Comparison of ENCODE assay signal across 19 cellular contexts in genomic region chr19:33220115-33220514, GRCh38. TPM values are rescaled to one million over a fixed set of nuclear protein-coding genes. Genes with fewer than 3 reads are reported as not detected.
A peak's percentile ranks its signal among the peaks of the same experiment; 100 is the strongest.
DNase-seq lines count a peak whose midpoint lies in the region; ATAC-seq and TF ChIP-seq lines count a peak whose summit lies in the region.
"Had no signal": no experiment of that assay in that cellular context is flagged by ENCODE, and none has a peak within 500 bp of the region (broad histone marks: within the 10 kb centered on the region; RNA-seq: fewer than 3 reads in every experiment).

No MANE protein-coding gene starts in this region.

- H2BK5ac ChIP-seq in neuronal stem cell (ENCODE audit: low read length): no peak overlapping the region

- DNase-seq in right cardiac atrium (peak in 2 of 3 donors; percentile 16 to 19), left ventricle myocardium superior (no peak), MV-4-11 (lab: John Stamatoyannopoulos, UW) (peak; percentile 35), neuronal stem cell (ENCODE audit: low spot score) (no peak), neural progenitor cell (ENCODE audit: low spot score) (no peak)
- DNase-seq: Calu3; CD4-positive, alpha-beta memory T cell; COR-L47; DMS53; DMS79 treated with DMSO at 0.1 percent for 48 hours; GF-D8; GM23248; HFFc6 had no signal

- no peaks in the 10 kb centered on the region for H3K9me3 Mint-ChIP-seq in neural progenitor cell
- H3K9me3 Mint-ChIP-seq: CD4-positive, alpha-beta memory T cell; HFFc6 had no signal

- H3K9ac ChIP-seq in neuronal stem cell (ENCODE audit: low read depth, low read length, poor library complexity) (no peak overlapping the region), neural progenitor cell (no peak overlapping the region)
- H3K9ac ChIP-seq: GM23248 had no signal

- TF ChIP-seq CTCF in neural progenitor cell (IDR thresholded peaks at IDR 0.05): no peak

- H3K18ac ChIP-seq in neuronal stem cell (ENCODE audit: low read length): peak overlapping the region; percentile 63

- intact Hi-C loops in right cardiac atrium (cut with DNase I) (no loop called here), left ventricle myocardium superior (cut with micrococcal nuclease) (no loop called here)

- no peaks in the 10 kb centered on the region for H3K79me1 ChIP-seq in neuronal stem cell (ENCODE audit: low read depth, low read length)

- peak overlapping the region; percentile 95 for H2BK15ac ChIP-seq in neuronal stem cell (ENCODE audit: low read length)

- no peak overlapping the region for H4K8ac ChIP-seq in neuronal stem cell (ENCODE audit: low read depth, low read length)

- no peaks in the 10 kb centered on the region for H3K79me2 ChIP-seq in neural progenitor cell (ENCODE audit: low read depth)

- peak overlapping the region; percentile 13 for H3K23ac ChIP-seq in neuronal stem cell (ENCODE audit: low read depth, low read length, poor library complexity)

- ATAC-seq in right cardiac atrium (no peak), left ventricle myocardium superior (no peak), GM18505 (IDR thresholded peaks at IDR 0.05; ENCODE audit: unreplicated experiment) (no peak)

- no peak overlapping the region for H3K4me3 Mint-ChIP-seq in neural progenitor cell
- H3K4me3 Mint-ChIP-seq: CD4-positive, alpha-beta memory T cell; H9; HFFc6 had no signal

- no peak for TF ChIP-seq POLR2A in GM18505 (IDR thresholded peaks at IDR 0.05; ENCODE audit: borderline replicate concordance, extremely low read depth, insufficient read depth, insufficient read length)

- H3K27me3 Mint-ChIP-seq in neural progenitor cell (ENCODE audit: insufficient read depth, low read depth): peaks cover 24% of the 10 kb centered on the region

- H2AFZ ChIP-seq in neuronal stem cell (ENCODE audit: low read length) (no peak overlapping the region), neural progenitor cell (replicated peaks) (no peak overlapping the region)
- H2AFZ ChIP-seq: GM23248 had no signal

- peak overlapping the region; percentile 4 for H2BK12ac ChIP-seq in neuronal stem cell (ENCODE audit: low read length)

- H3K36me3 Mint-ChIP-seq in neural progenitor cell: peaks cover 2% of the 10 kb centered on the region
- H3K36me3 Mint-ChIP-seq: CD4-positive, alpha-beta memory T cell had no signal

- H3K4me1 ChIP-seq in right cardiac atrium (ENCODE audit: control insufficient read depth, insufficient read depth, low read length) (no peaks in the 10 kb centered on the region), neuronal stem cell (ENCODE audit: control insufficient read depth in 2 of 2, insufficient read depth in 1 of 2, low read depth in 1 of 2, low read length in 2 of 2) (peaks cover 0 to 16% of the 10 kb centered on the region in 2 donors), neural progenitor cell (peaks cover 11% of the 10 kb centered on the region)

- H3F3A ChIP-seq in neural progenitor cell (ENCODE audit: low read depth): peaks cover 3% of the 10 kb centered on the region

- no peak overlapping the region for H3K14ac ChIP-seq in neuronal stem cell (ENCODE audit: low read length)

- no peak overlapping the region for H3K27ac Mint-ChIP-seq in neural progenitor cell
- H3K27ac Mint-ChIP-seq: H9, HFFc6 had no signal

- H3K27ac ChIP-seq in right cardiac atrium (ENCODE audit: low read length) (no peak overlapping the region), neuronal stem cell (replicated peaks; ENCODE audit: low read length) (no peak overlapping the region), neural progenitor cell (no peak overlapping the region)
- H3K27ac ChIP-seq: GM23248 had no signal

- peak overlapping the region; percentile 86 for H2AK5ac ChIP-seq in neuronal stem cell (ENCODE audit: low read depth, low read length)

- H2BK120ac ChIP-seq in neuronal stem cell (ENCODE audit: low read depth, low read length): no peak overlapping the region

- H4K20me1 ChIP-seq in neural progenitor cell (ENCODE audit: low read depth): no peaks in the 10 kb centered on the region

- no peaks in the 10 kb centered on the region for H3K36me3 ChIP-seq in neuronal stem cell (replicated peaks in 1 of 2; ENCODE audit: control insufficient read depth in 2 of 2, insufficient read depth in 2 of 2, low read length in 2 of 2)
- H3K36me3 ChIP-seq in neural progenitor cell: no peaks in the 10 kb centered on the region

- no peak overlapping the region for H3K4ac ChIP-seq in neuronal stem cell (ENCODE audit: low read length)

- peaks cover 11% of the 10 kb centered on the region for H3K4me1 Mint-ChIP-seq in neural progenitor cell

- 86% methylated on average over 18 of the region's 18 CpGs for WGBS in right cardiac atrium
- no CpG with 5 or more reads among the region's 18 CpGs for WGBS in neuronal stem cell (ENCODE audit: extremely low coverage in 2 of 2, insufficient read length in 2 of 2, insufficient replicate concordance in 1 of 2), 2 donors

- no peak overlapping the region for H3K4me3 ChIP-seq in right cardiac atrium (ENCODE audit: low read length)
- no peak overlapping the region for H3K4me3 ChIP-seq in neuronal stem cell (ENCODE audit: low read length in 2 of 2)
- no peak overlapping the region for H3K4me3 ChIP-seq in neural progenitor cell
- H3K4me3 ChIP-seq: GM23248 had no signal

- H3K27me3 ChIP-seq in right cardiac atrium (ENCODE audit: control insufficient read depth, insufficient read depth): no peaks in the 10 kb centered on the region
- peaks cover 2 to 48% (median 15%) of the 10 kb centered on the region in 3 experiments for H3K27me3 ChIP-seq in neuronal stem cell (ENCODE audit: control insufficient read depth in 3 of 3, insufficient read depth in 3 of 3, low read depth in 1 of 3, low read length in 3 of 3)
- peaks cover 27% of the 10 kb centered on the region for H3K27me3 ChIP-seq in neural progenitor cell

- no peak overlapping the region for H3K4me2 ChIP-seq in neuronal stem cell (ENCODE audit: insufficient read depth, low read length, poor library complexity, severe bottlenecking)
- no peak overlapping the region for H3K4me2 ChIP-seq in neural progenitor cell

- H3K9me3 ChIP-seq in right cardiac atrium (ENCODE audit: control insufficient read depth, low read length) (no peaks in the 10 kb centered on the region), neuronal stem cell (replicated peaks in 1 of 2; ENCODE audit: control insufficient read depth in 2 of 2, insufficient read depth in 1 of 2, low read depth in 1 of 2, low read length in 2 of 2) (no peaks in the 10 kb centered on the region), neural progenitor cell (ENCODE audit: low read depth) (no peaks in the 10 kb centered on the region)

- H4K91ac ChIP-seq in neuronal stem cell (ENCODE audit: low read depth, low read length, poor library complexity): peak overlapping the region; percentile 50

RNA-seq across cellular contexts. Expression of gene SLC7A10, which starts 5.5 kb away (rescaled TPM):
- total RNA-seq in right cardiac atrium (not detected), left ventricle myocardium superior (not detected), neural progenitor cell (ENCODE audit: low replicate concordance) (0.79 and 0.81 TPM in 2 replicates)
- 0.70 TPM for polyA plus RNA-seq in right cardiac atrium
- polyA plus RNA-seq in neuronal stem cell (2013, experiment 1 of 2): 1.1 TPM
- polyA plus RNA-seq in neuronal stem cell (2013, experiment 2 of 2): 0.97 TPM
- total RNA-seq: Calu3; CD4-positive, alpha-beta memory T cell; Daoy; G401; GM23248; H4; HFFc6 had no signal
- polyA plus RNA-seq: BJ; CD4-positive, alpha-beta memory T cell; GM23248 had no signal

RNA-seq across cellular contexts. Expression of gene LRP3, which starts 26.0 kb away (rescaled TPM):
- total RNA-seq in right cardiac atrium (10 to 100 TPM; 14.4 to 20.7 (median 14.8) TPM), left ventricle myocardium superior (19.5 TPM), neural progenitor cell (ENCODE audit: low replicate concordance) (7.5 and 40.0 TPM in 2 replicates)
- 13.2 TPM for polyA plus RNA-seq in right cardiac atrium
- 42.5 TPM for polyA plus RNA-seq in neuronal stem cell (2013, experiment 1 of 2)
- polyA plus RNA-seq in neuronal stem cell (2013, experiment 2 of 2): 38.5 TPM
- polyA plus RNA-seq: CD4-positive, alpha-beta memory T cell had no signal

Comparison
In these comparisons a context has a peak if more than half of its experiments do, and no peak if none do; other contexts are left out.
1. DNase-seq: peak in right cardiac atrium (2 of 3) and MV-4-11 (single experiment); none in left ventricle myocardium superior (single experiment), neuronal stem cell (single experiment) and neural progenitor cell (single experiment).